12 cellular contexts compared by ENCODE assay signal in genomic region chr15:52163321-52164190, GRCh38. TPM values are rescaled to one million over a fixed set of nuclear protein-coding genes. Genes with fewer than 3 reads are reported as not detected.
DNase-seq lines count a peak whose midpoint lies in the region; ATAC-seq and TF ChIP-seq lines count a peak whose summit lies in the region.
"Had no signal": no experiment of that assay in that cellular context is flagged by ENCODE, and none has a peak within 500 bp of the region (broad histone marks: within the 10 kb centered on the region; RNA-seq: fewer than 3 reads in every experiment).

No MANE protein-coding gene starts in this region.

- no peaks in the 10 kb centered on the region for H3K27me3 ChIP-seq in A673 (replicated peaks; ENCODE audit: insufficient read depth, low read depth, low read length, poor library complexity)
- no peaks in the 10 kb centered on the region for H3K27me3 ChIP-seq in GM06990 (replicated peaks; ENCODE audit: control insufficient read depth, insufficient read depth, low read length)
- H3K27me3 ChIP-seq: thyroid gland had no signal

- H3K9me3 ChIP-seq in A673 (ENCODE audit: low read depth, low read length, poor library complexity, severe bottlenecking), result no peaks in the 10 kb centered on the region
- H3K9me3 ChIP-seq: lower lobe of right lung, thyroid gland had no signal

- H3K4me3 ChIP-seq in A673 (ENCODE audit: low read depth, low read length, poor library complexity, severe bottlenecking) (no peak overlapping the region), GM06990 (replicated peaks; ENCODE audit: low read depth, low read length) (no peak overlapping the region), fibroblast of villous mesenchyme (ENCODE audit: low read depth, low read length) (no peak overlapping the region)
- H3K4me3 ChIP-seq: lower lobe of right lung, thyroid gland had no signal

- no peaks in the 10 kb centered on the region for H3K36me3 ChIP-seq in A673 (ENCODE audit: insufficient read depth, low read length, poor library complexity, severe bottlenecking)
- H3K36me3 ChIP-seq in GM06990 (ENCODE audit: control insufficient read depth, insufficient read depth, low read length), result peaks cover 4% of the 10 kb centered on the region; the same call in 1 of the 2 replicates

- no peak overlapping the region for H3K27ac ChIP-seq in A673 (ENCODE audit: low read depth, low read length, poor library complexity, severe bottlenecking)
- H3K27ac ChIP-seq: lower lobe of right lung, thyroid gland had no signal

- intact Hi-C loops in A673 (cut with micrococcal nuclease; ENCODE audit: unreplicated experiment), result no loop called here
- intact Hi-C loops in sciatic nerve (cut with DNase I), result no loop called here

- BruUV-seq in A673 (replicated peaks; lab: Mats Ljungman, UMichigan), result no TSS peak

- CTCF ChIA-PET in A673 (lab: Charles Lee), result interaction anchor here (0.6 kb wide), 1 partner anchor 45 kb away, joined by 4 read pairs; no protein-coding TSS in a partner anchor

- H3K4me1 ChIP-seq in A673 (ENCODE audit: insufficient read depth, low read length, poor library complexity, severe bottlenecking), result peaks cover 10% of the 10 kb centered on the region
- H3K4me1 ChIP-seq: lower lobe of right lung, thyroid gland had no signal

- TF ChIP-seq CTCF in A673 (conservative IDR thresholded peaks at IDR 0.05; ENCODE audit: low read depth, low read length) (peak; percentile 57), GM06990 (IDR thresholded peaks at IDR 0.05; ENCODE audit: insufficient read depth, low read length, poor library complexity, severe bottlenecking) (peak; percentile 44), fibroblast of villous mesenchyme (IDR thresholded peaks at IDR 0.05; ENCODE audit: insufficient read depth, low read depth, low read length) (peak; percentile 25)

- POLR2A ChIA-PET in A673 (lab: Charles Lee; ENCODE audit: low non-redundant PET), result no interaction called here

- ATAC-seq in HG03139 (IDR thresholded peaks at IDR 0.05; ENCODE audit: unreplicated experiment) (no peak), sciatic nerve (no peak), GM21528 (IDR thresholded peaks at IDR 0.05; ENCODE audit: low FRiP score, unreplicated experiment) (no peak)
- ATAC-seq: lower lobe of right lung had no signal

- DNase-seq in A673 (ENCODE audit: low spot score), result no peak
- DNase-seq in GM06990 (ENCODE audit: extremely low read depth, insufficient read length), result no peak
- DNase-seq in T-helper 9 cell, result peak; percentile 6
- DNase-seq in fibroblast of villous mesenchyme (ENCODE audit: low read depth), result no peak
- no peak for DNase-seq in sciatic nerve (ENCODE audit: low spot score)
- no peak for DNase-seq in NCI-H1092 treated with DMSO at 0.1 percent for 48 hours (lab: John Stamatoyannopoulos, UW)
- DNase-seq: DMS79 treated with DMSO at 0.1 percent for 48 hours, lower lobe of right lung, NCI-H1048, thyroid gland had no signal

RNA-seq across cellular contexts. Expression of gene GNB5, which starts 27.6 kb away (rescaled TPM):
- 22.8 and 23.3 TPM in 2 replicates for total RNA-seq in A673 (2021)
- total RNA-seq in fibroblast of villous mesenchyme, result 56.0 and 58.3 TPM in 2 replicates
- 12.8 TPM for total RNA-seq in sciatic nerve

RNA-seq across cellular contexts. Expression of gene BCL2L10, which starts 51.0 kb away (rescaled TPM):
- total RNA-seq in A673 (2021) (0.24 TPM in 1 of 2 replicates, not detected in the other), fibroblast of villous mesenchyme (0.64 and 3.5 TPM in 2 replicates), sciatic nerve (not detected)
- total RNA-seq: lower lobe of right lung had no signal
